Comparison of ENCODE assay signal across 12 cellular contexts in genomic region chr10:60352105-60352504, GRCh38. TPM values are rescaled to one million over a fixed set of nuclear protein-coding genes. Genes with fewer than 3 reads are reported as not detected.
DNase-seq lines count a peak whose midpoint lies in the region; ATAC-seq and TF ChIP-seq lines count a peak whose summit lies in the region.
"Had no signal": no experiment of that assay in that cellular context is flagged by ENCODE, and none has a peak within 500 bp of the region (broad histone marks: within the 10 kb centered on the region; RNA-seq: fewer than 3 reads in every experiment).

No MANE protein-coding gene starts in this region.

- no peak for TF ChIP-seq POLR2A in heart left ventricle (IDR thresholded peaks at IDR 0.05)
- no peak for TF ChIP-seq POLR2A in ovary (IDR thresholded peaks at IDR 0.05)

- peak; percentile 62 for ATAC-seq in GM19324 (IDR thresholded peaks at IDR 0.05; ENCODE audit: low FRiP score, unreplicated experiment)
- peak; percentile 69 for ATAC-seq in HG02798 (IDR thresholded peaks at IDR 0.05; ENCODE audit: poor library complexity, unreplicated experiment)
- ATAC-seq in HG03565 (IDR thresholded peaks at IDR 0.05; ENCODE audit: unreplicated experiment) = peak; percentile 67
- no peak for ATAC-seq in heart left ventricle

- H3K4me1 ChIP-seq in heart left ventricle = peaks cover 0 to 36% (median 9%) of the 10 kb centered on the region in 12 donors
- peaks cover 4% of the 10 kb centered on the region for H3K4me1 ChIP-seq in ovary (ENCODE audit: insufficient read depth)

- H3K27ac ChIP-seq in substantia nigra (ENCODE audit: low read depth, low read length, poor library complexity, severe bottlenecking) = peak overlapping the region; percentile 96
- no peak overlapping the region for H3K27ac ChIP-seq in heart left ventricle
- no peak overlapping the region for H3K27ac ChIP-seq in ovary

- H3K27me3 ChIP-seq in heart left ventricle (no peaks in the 10 kb centered on the region), ovary (no peaks in the 10 kb centered on the region)

- TF ChIP-seq CTCF in heart left ventricle (IDR thresholded peaks at IDR 0.05) (no peak), ovary (IDR thresholded peaks at IDR 0.05) (no peak)

- intact Hi-C loops in heart left ventricle (cut with DNase I) (loop anchor here in 1 of 10 donors (5.0 kb wide), 1 partner anchor 70 kb away; no protein-coding TSS in a partner anchor), ovary (cut with DNase I) (no loop called here)

- DNase-seq in substantia nigra (lab: John Stamatoyannopoulos, UW) (peak in 12 of 49 donors; percentile 7 to 56 (median 20)), heart left ventricle (no peak), NCI-H128 (lab: John Stamatoyannopoulos, UW; ENCODE audit: unreplicated experiment) (no peak), activated T-cell treated with anti-CD3 and anti-CD28 coated beads for 4 hours (no peak), ovary (no peak)
- DNase-seq: activated CD4-positive, CD25-positive, alpha-beta regulatory T cell; activated naive CD4-positive, alpha-beta T cell treated with Interleukin-2 at 50 U/mL for 16 hours; H7; MV-4-11 had no signal

- no peak overlapping the region for H3K4me3 ChIP-seq in heart left ventricle
- H3K4me3 ChIP-seq in ovary = no peak overlapping the region

- H3K9me3 ChIP-seq in heart left ventricle (no peaks in the 10 kb centered on the region), ovary (no peaks in the 10 kb centered on the region)

- TF ChIP-seq EP300 in ovary (IDR thresholded peaks at IDR 0.05) = no peak

- no peaks in the 10 kb centered on the region for H3K36me3 ChIP-seq in heart left ventricle
- H3K36me3 ChIP-seq in ovary = no peaks in the 10 kb centered on the region

- 89 to 93% (median 91%) methylated on average over 5 of the region's 5 CpGs for WGBS in heart left ventricle, 4 donors
- WGBS in ovary, 3 donors = 92 to 98% (median 96%) methylated on average over 5 of the region's 5 CpGs

RNA-seq across cellular contexts. Expression of gene ANK3, which starts 37.6 kb away (rescaled TPM):
- total RNA-seq in heart left ventricle = 100 to 1,000 TPM; 192 to 576 (median 242) TPM
- polyA plus RNA-seq in heart left ventricle = 100 to 1,000 TPM in 1 of 2 donors, 10 to 100 TPM in 1; 33.8 to 136 TPM
- total RNA-seq in ovary = 10 to 100 TPM; 17.7 to 74.1 (median 36.5) TPM
- polyA plus RNA-seq in ovary = 10 to 100 TPM; 11.4 to 19.3 TPM

Comparison
In these comparisons a context has a peak if more than half of its experiments do, and no peak if none do; other contexts are left out.
1. ATAC-seq: peak in GM19324 (single experiment), HG02798 (single experiment) and HG03565 (single experiment); none in heart left ventricle (0 of 4).